Comparison of ENCODE assay signal across 13 cellular contexts in genomic region chr10:78804356-78805032, GRCh38.
DNase-seq lines count a peak whose midpoint lies in the region; ATAC-seq, FAIRE-seq and TF ChIP-seq lines count a peak whose summit lies in the region.
"Had no signal": no experiment of that assay in that cellular context is flagged by ENCODE, and none has a peak within 500 bp of the region (broad histone marks: within the 10 kb centered on the region; RNA-seq: fewer than 3 reads in every experiment).

No MANE protein-coding gene starts in this region.

- DNase-seq in AG10803 (ENCODE audit: low read depth): peak; percentile 31
- no peak for DNase-seq in astrocyte (ENCODE audit: low read depth)
- DNase-seq in hepatocyte (ENCODE audit: low spot score): no peak
- no peak for DNase-seq in activated effector memory CD4-positive, alpha-beta T cell treated with Interleukin-2 at 50 U/mL for 16 hours
- no peak for DNase-seq in RKO (ENCODE audit: low spot score)
- DNase-seq: activated CD4-positive, alpha-beta T cell treated with anti-CD3 and anti-CD28 coated beads, Interleukin-2, amount 50 U/mL, for 4 hours; DND-41; KG1; NCI-H187 had no signal

- no peak overlapping the region for H3K4me3 Mint-ChIP-seq in astrocyte (ENCODE audit: unreplicated experiment)

- H2AFZ ChIP-seq in astrocyte (ENCODE audit: low read depth, low read length): no peak overlapping the region
- no peak overlapping the region for H2AFZ ChIP-seq in hepatocyte

- H3K36me3 ChIP-seq in astrocyte (ENCODE audit: insufficient read depth, low read length) (no peaks in the 10 kb centered on the region), hepatocyte (replicated peaks; ENCODE audit: insufficient read depth, low read depth) (no peaks in the 10 kb centered on the region), rectal smooth muscle tissue (ENCODE audit: control insufficient read depth, insufficient read depth, low read length) (no peaks in the 10 kb centered on the region)

- TF ChIP-seq CTCF in AG10803 (conservative IDR thresholded peaks at IDR 0.05; ENCODE audit: low read length) (no peak), astrocyte (IDR thresholded peaks at IDR 0.05; ENCODE audit: insufficient read depth, low read depth, low read length) (no peak), hepatocyte (IDR thresholded peaks at IDR 0.05; ENCODE audit: poor library complexity) (no peak)

- H3K4me1 ChIP-seq in astrocyte (ENCODE audit: insufficient read depth, low read length) (peaks cover 30% of the 10 kb centered on the region), hepatocyte (ENCODE audit: insufficient read depth) (peaks cover 72% of the 10 kb centered on the region), rectal smooth muscle tissue (ENCODE audit: control insufficient read depth, insufficient read depth, low read length) (peaks cover 44% of the 10 kb centered on the region)
- H3K4me1 ChIP-seq: foreskin keratinocyte had no signal

- peaks cover 4% of the 10 kb centered on the region for H3K9me3 Mint-ChIP-seq in astrocyte (ENCODE audit: unreplicated experiment)

- H3K4me2 ChIP-seq in astrocyte (ENCODE audit: low read length) (peak overlapping the region; percentile 49), hepatocyte (no peak overlapping the region)

- H4K20me1 ChIP-seq in astrocyte (ENCODE audit: insufficient read depth, low read length): no peaks in the 10 kb centered on the region
- H4K20me1 ChIP-seq in hepatocyte (ENCODE audit: insufficient read depth, poor library complexity, severe bottlenecking): no peaks in the 10 kb centered on the region

- peak overlapping the region; percentile 34 for H3K27ac Mint-ChIP-seq in astrocyte (ENCODE audit: unreplicated experiment)

- H3K79me2 ChIP-seq in astrocyte (ENCODE audit: insufficient read depth, low read length): no peaks in the 10 kb centered on the region
- no peaks in the 10 kb centered on the region for H3K79me2 ChIP-seq in hepatocyte

- 66% methylated on average over 7 of the region's 7 CpGs for WGBS in hepatocyte (ENCODE audit: low lambda C conversion rate, missing lambda C conversion rate)

- no peak overlapping the region for H3K4me3 ChIP-seq in AG10803 (ENCODE audit: low read length)
- H3K4me3 ChIP-seq in astrocyte (ENCODE audit: insufficient read depth, low read depth, low read length): no peak overlapping the region
- H3K4me3 ChIP-seq in hepatocyte: no peak overlapping the region
- H3K4me3 ChIP-seq in rectal smooth muscle tissue (ENCODE audit: low read length): no peak overlapping the region

- H3K27me3 ChIP-seq in astrocyte (ENCODE audit: insufficient read depth, low read length): peaks cover 20% of the 10 kb centered on the region
- H3K27me3 ChIP-seq in hepatocyte: no peaks in the 10 kb centered on the region
- H3K27me3 ChIP-seq in rectal smooth muscle tissue (ENCODE audit: control insufficient read depth, insufficient read depth, low read length): no peaks in the 10 kb centered on the region

- no peaks in the 10 kb centered on the region for H3K9me2 ChIP-seq in hepatocyte (replicated peaks; ENCODE audit: insufficient read depth)

- FAIRE-seq in astrocyte (lab: Jason Lieb, UNC): no peak

- H3K27ac ChIP-seq in astrocyte (ENCODE audit: low read depth, low read length): peak overlapping the region; percentile 15
- peak overlapping the region; percentile 84 for H3K27ac ChIP-seq in hepatocyte
- H3K27ac ChIP-seq in rectal smooth muscle tissue (ENCODE audit: low read depth, low read length): peak overlapping the region; percentile 87
- H3K27ac ChIP-seq: foreskin keratinocyte had no signal

- H3K27me3 Mint-ChIP-seq in astrocyte (ENCODE audit: low read depth, unreplicated experiment): peaks cover 55% of the 10 kb centered on the region

- peak overlapping the region; percentile 17 for H3K9ac ChIP-seq in astrocyte (ENCODE audit: low read length)
- H3K9ac ChIP-seq in rectal smooth muscle tissue (ENCODE audit: low read length): peak overlapping the region; percentile 26

- no peaks in the 10 kb centered on the region for H3K9me3 ChIP-seq in astrocyte (ENCODE audit: insufficient read depth, low read depth, low read length)
- H3K9me3 ChIP-seq in hepatocyte (ENCODE audit: low read depth): no peaks in the 10 kb centered on the region

- peaks cover 4% of the 10 kb centered on the region for H3K36me3 Mint-ChIP-seq in astrocyte (ENCODE audit: low read depth, unreplicated experiment)

- ATAC-seq in GM21528 (IDR thresholded peaks at IDR 0.05; ENCODE audit: low FRiP score, unreplicated experiment) (no peak), GM21737 (IDR thresholded peaks at IDR 0.05; ENCODE audit: unreplicated experiment) (no peak)

- H3K4me1 Mint-ChIP-seq in astrocyte (ENCODE audit: low read depth, unreplicated experiment): peaks cover 20% of the 10 kb centered on the region

Comparison
In these comparisons a context has a peak if more than half of its experiments do, and no peak if none do; other contexts are left out.
1. H3K27ac ChIP-seq: peak in every context shown above with its lines; median percentile 87 in rectal smooth muscle tissue; 84 in hepatocyte; 15 in astrocyte.